16 cellular contexts compared by ENCODE assay signal in genomic region chr20:63494420-63495166, GRCh38. TPM values are rescaled to one million over a fixed set of nuclear protein-coding genes. Genes with fewer than 3 reads are reported as not detected.
"Had no signal": no experiment of that assay in that cellular context is flagged by ENCODE, and none has a peak within 500 bp of the region (broad histone marks: within the 10 kb centered on the region; RNA-seq: fewer than 3 reads in every experiment).

No MANE protein-coding gene starts in this region.

- H3K9me3 ChIP-seq: pancreas, right lobe of liver, SJSA1, upper lobe of left lung had no signal

- H3K27ac ChIP-seq: pancreas, right lobe of liver, SJSA1, upper lobe of left lung had no signal

- H3K4me1 ChIP-seq: right lobe of liver had no signal

- DNase-seq: activated CD4-positive, alpha-beta T cell treated with anti-CD3 and anti-CD28 coated beads, Interleukin-2, amount 50 U/mL, for 4 hours; activated effector memory CD4-positive, alpha-beta T cell treated with Interleukin-2 at 50 U/mL for 16 hours; activated T-cell treated with anti-CD3 and anti-CD28 coated beads, Interleukin-2, amount 50 U/mL, for 1 hour; amygdala; cerebellar nuclear complex; SW 1271 had no signal

- H3K36me3 ChIP-seq: pancreas, right lobe of liver, SJSA1, upper lobe of left lung had no signal

- H3K27me3 ChIP-seq: pancreas had no signal

- H3K4me3 ChIP-seq: pancreas, right lobe of liver, SJSA1, upper lobe of left lung had no signal

- ATAC-seq: activated CD4-positive, CD25-positive, alpha-beta regulatory T cell treated with anti-CD3 and anti-CD28 coated beads, Interleukin-2, amount 50 U/mL, for 24 hours; esophagus mucosa; pancreas; right lobe of liver; stimulated activated memory B cell treated with anti-CD40 and anti-IgM and Interleukin-4, amounts not matched to agents 10 μg/mL and 1 μg/mL and 100 μg/mL, for 72 hours had no signal

RNA-seq across cellular contexts. Expression of gene KCNQ2, which starts 22.1 kb away (rescaled TPM):
- total RNA-seq: dermis microvascular lymphatic vessel endothelial cell, esophagus mucosa, liver, right lobe of liver, SJSA1 had no signal
- polyA plus RNA-seq: liver had no signal

RNA-seq across cellular contexts. Expression of gene PTK6, which starts 42.6 kb away (rescaled TPM):
- total RNA-seq: SJSA1 had no signal
- polyA plus RNA-seq: neural cell had no signal

RNA-seq across cellular contexts. Expression of gene SRMS, which starts 53.0 kb away (rescaled TPM):
- total RNA-seq: dermis microvascular lymphatic vessel endothelial cell, liver, pancreas, right lobe of liver, SJSA1, upper lobe of left lung had no signal
- polyA plus RNA-seq: liver, neural cell, pancreas had no signal
